8 cellular contexts compared by ENCODE assay signal in the genomic region with DNA sequence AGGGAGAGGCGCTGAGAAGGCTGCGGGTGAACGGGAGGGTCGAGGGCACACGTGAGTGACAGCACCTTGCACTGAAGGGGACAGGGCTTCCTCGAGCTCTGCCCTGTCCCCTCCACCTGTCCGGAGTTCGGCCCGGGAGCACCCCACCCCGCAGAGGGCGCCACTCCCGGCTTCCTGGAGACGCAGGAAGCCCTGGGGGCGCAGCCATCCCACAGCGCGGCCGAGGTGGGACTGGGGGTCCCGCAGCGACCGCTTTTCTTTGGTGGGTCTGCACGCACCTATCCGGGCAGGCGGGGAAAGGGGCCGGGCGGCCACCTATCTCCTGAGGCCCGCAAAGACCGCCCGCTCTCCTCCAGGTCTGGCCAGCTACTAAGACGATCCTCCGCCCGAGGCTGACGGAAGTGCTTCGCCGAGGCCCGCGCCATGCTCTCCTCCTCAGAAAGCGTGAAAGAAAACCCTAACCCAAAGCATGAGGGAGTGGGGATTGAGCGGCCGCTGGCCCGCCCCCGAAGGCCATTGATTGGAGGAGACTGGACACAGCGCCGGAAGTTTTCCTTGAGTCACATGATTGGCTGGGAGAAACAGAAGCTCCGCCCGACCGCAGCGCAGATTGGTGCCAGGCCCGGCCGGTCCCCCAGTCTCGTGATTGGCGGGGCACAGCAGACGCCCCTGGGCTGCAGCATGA. TPM values are rescaled to one million over a fixed set of nuclear protein-coding genes. Genes with fewer than 3 reads are reported as not detected.
DNase-seq lines count a peak whose midpoint lies in the region; ATAC-seq, FAIRE-seq and TF ChIP-seq lines count a peak whose summit lies in the region.

No MANE protein-coding gene starts in this region.

- H3K4me2 ChIP-seq in BLaER1 (peak overlapping the region; percentile 97), HepG2 (ENCODE audit: low read depth, low read length) (peak overlapping the region; percentile 99)

- WGBS in HepG2 (ENCODE audit: low lambda C conversion rate), result 2% methylated on average over 38 of the region's 52 CpGs

- peak; percentile 84 for TF ChIP-seq RAD21 in HepG2 (CRISPR knock-in tag; IDR thresholded peaks at IDR 0.05)

- TF ChIP-seq EP300 in HepG2 (IDR thresholded peaks at IDR 0.05; ENCODE audit: low read depth in 2 of 2, low read length in 2 of 2) (0 out of 4 replicates have a peak, but pooled peaks of 1 of the 2 experiments have one; percentile 4), HepG2 (CRISPR knock-in tag; IDR thresholded peaks at IDR 0.05; ENCODE audit: borderline replicate concordance) (no peak)

- TF ChIP-seq CTCF in HepG2 (CRISPR knock-in tag; IDR thresholded peaks at IDR 0.05), result peak; percentile 73

- intact Hi-C loops in HepG2 (cut with micrococcal nuclease; ENCODE audit: unreplicated experiment), result loop anchor here (2.0 to 5.0 kb wide), 3 partner anchors 56 to 90 kb away; a partner anchor contains a TSS

- H3K9me3 ChIP-seq in BLaER1 (no peaks in the 10 kb centered on the region), HepG2 (ENCODE audit: low read length) (no peaks in the 10 kb centered on the region)

- peaks cover 39% of the 10 kb centered on the region for H3K4me1 ChIP-seq in BLaER1
- peaks cover 24% of the 10 kb centered on the region for H3K4me1 ChIP-seq in HepG2 (ENCODE audit: insufficient read depth, low read length)

- ATAC-seq in HG03457 (IDR thresholded peaks at IDR 0.05; ENCODE audit: unreplicated experiment) (peak; percentile 90), HepG2 (peak; percentile 91)

- BruUV-seq in HepG2 (replicated peaks; lab: Mats Ljungman, UMichigan), result TSS peak; percentile 73

- H3K36me3 ChIP-seq in BLaER1 (peaks cover 59% of the 10 kb centered on the region), HepG2 (replicated peaks in 1 of 2; ENCODE audit: control insufficient read depth in 1 of 2, insufficient read depth in 2 of 2, low read length in 2 of 2) (peaks cover 2 to 25% of the 10 kb centered on the region in 2 experiments; a peak in 2 of 5 replicates)

- CTCF ChIA-PET in HepG2 (lab: Yijun Ruan, JAX; ENCODE audit: low intra/inter-chr PET ratio, low total read pairs), result interaction anchor here (0.6 to 1.4 kb wide), 2 partner anchors 73 to 89 kb away, joined by 3 to 4 read pairs; a partner anchor contains a TSS

- peaks cover 15% of the 10 kb centered on the region for H3K79me2 ChIP-seq in HepG2 (ENCODE audit: insufficient read depth, low read length)

- in situ Hi-C loops in HepG2 (cut with HindIII; ENCODE audit: extremely low pct_ligation_motif_present, low pct_unique_long_range_greater_than_20kb), result no loop called here

- peak; percentile 92 to 95 for TF ChIP-seq POLR2A in HepG2 (IDR thresholded peaks at IDR 0.05; ENCODE audit: insufficient read depth in 1 of 2, low read depth in 2 of 2, low read length in 2 of 2)

- H4K20me1 ChIP-seq in BLaER1, result peaks cover 16% of the 10 kb centered on the region
- H4K20me1 ChIP-seq in HepG2 (ENCODE audit: insufficient read depth, low read length), result no peaks in the 10 kb centered on the region

- no peaks in the 10 kb centered on the region for H3K27me3 ChIP-seq in BLaER1
- no peaks in the 10 kb centered on the region; a peak in 1 of 5 replicates for H3K27me3 ChIP-seq in HepG2 (ENCODE audit: control insufficient read depth in 1 of 2, insufficient read depth in 2 of 2, low read length in 2 of 2)

- H3K9ac ChIP-seq in BLaER1, result peak overlapping the region; percentile 93
- peak overlapping the region; percentile 78 for H3K9ac ChIP-seq in HepG2 (ENCODE audit: insufficient read depth, low read depth, low read length)

- FAIRE-seq in GM19239 (lab: Jason Lieb, UNC) (peak; percentile 97), HepG2 (lab: Jason Lieb, UNC) (peak; percentile 97)

- no peak overlapping the region for H2AFZ ChIP-seq in HepG2 (ENCODE audit: low read length)

- POLR2A ChIA-PET in HepG2 (lab: Yijun Ruan, JAX), result interaction anchor here (0.6 to 3.6 kb wide), 61 partner anchors 9 to 1290 kb away, joined by 3 to 96 read pairs (median 5); a partner anchor contains a TSS

- H3K4me3 ChIP-seq in BLaER1 (peak overlapping the region; percentile 81), HepG2 (replicated peaks in 1 of 3; ENCODE audit: insufficient read depth in 1 of 3, low read depth in 2 of 3, low read length in 3 of 3) (peak overlapping the region; percentile 80 to 94 (median 85))

- peak overlapping the region; percentile 96 for H3K27ac ChIP-seq in BLaER1
- peak overlapping the region; percentile 78 for H3K27ac ChIP-seq in HepG2 (ENCODE audit: extremely low read length, insufficient read depth, low read length)

- DNase-seq in GM19239 (ENCODE audit: insufficient read length, low spot score) (peak; percentile 93), NCI-H526 (lab: John Stamatoyannopoulos, UW) (peak; percentile 91 to 97), dermis blood vessel endothelial cell (peak; percentile 98), HepG2 (ENCODE audit: low spot score) (peak; percentile 98)
- DNase-seq in activated CD4-positive, alpha-beta T cell treated with anti-CD3 and anti-CD28 coated beads, Interleukin-2, amount 50 U/mL, for 1 hour, result peak; percentile 94
- peak; percentile 95 for DNase-seq in stimulated activated CD4-positive, alpha-beta T cell treated with anti-CD3 and anti-CD28 coated beads, Interleukin-4, amount 100 ng/mL, for 1 hour

TF ChIP-seq in HepG2, 621 proteins besides CTCF, POLR2A, EP300 and RAD21 (continues in another document):
- no peak for TF ChIP-seq CBX2 (IDR thresholded peaks at IDR 0.05; ENCODE audit: low read depth, low read length)
- peak; percentile 30; the same call in 1 of the 2 replicates for TF ChIP-seq CBX2 (CRISPR knock-in tag; IDR thresholded peaks at IDR 0.05; ENCODE audit: low read depth)
- TF ChIP-seq ZNF563 (CRISPR knock-in tag; IDR thresholded peaks at IDR 0.05), result peak; percentile 76; the same call in 1 of the 2 replicates
- TF ChIP-seq ZNF232 (CRISPR knock-in tag; IDR thresholded peaks at IDR 0.05; ENCODE audit: borderline replicate concordance), result peak; percentile 89; the same call in 1 of the 2 replicates

RNA-seq across cellular contexts. Expression of a gene that starts 34.4 kb away (rescaled TPM):
- total RNA-seq in dermis blood vessel endothelial cell (40.2 and 50.5 TPM in 2 replicates), HepG2 (2016; rRNA removed; fragmentation: Illumina TruSeq; extraction: Trizol) (76.9 and 92.4 TPM in 2 replicates)
- 16.1 and 17.3 TPM in 2 replicates for total RNA-seq in HepG2 (2016; cell fraction: cytosol; rRNA removed; fragmentation: Illumina TruSeq; extraction: Trizol; ENCODE audit: low read depth)
- total RNA-seq in HepG2 (2016; cell fraction: insoluble cytoplasmic fraction; rRNA removed; fragmentation: Illumina TruSeq; extraction: Trizol), result 76.3 and 93.5 TPM in 2 replicates
- total RNA-seq in HepG2 (2016; cell fraction: membrane; rRNA removed; fragmentation: Illumina TruSeq; extraction: Trizol), result 22.7 and 23.6 TPM in 2 replicates
- total RNA-seq in HepG2 (2016; cell fraction: nucleus; rRNA removed; fragmentation: Illumina TruSeq; extraction: Trizol), result 54.0 and 63.3 TPM in 2 replicates
- polyA plus RNA-seq in HepG2 (2011; rRNA removed), result 41.4 and 43.9 TPM in 2 replicates
- polyA plus RNA-seq in HepG2 (2011; cell fraction: cytosol; rRNA removed), result 42.7 and 50.0 TPM in 2 replicates
- polyA plus RNA-seq in HepG2 (2011; cell fraction: nucleus; rRNA removed), result 26.1 and 32.0 TPM in 2 replicates
- polyA plus RNA-seq in HepG2 (2012), result 34.4 and 41.8 TPM in 2 replicates
- polyA plus RNA-seq in HepG2 (2016; cell fraction: cytosol; fragmentation: Illumina TruSeq; extraction: Trizol; ENCODE audit: low read depth), result 4.2 and 4.8 TPM in 2 replicates
- 86.5 and 94.7 TPM in 2 replicates for polyA plus RNA-seq in HepG2 (2016; cell fraction: insoluble cytoplasmic fraction; fragmentation: Illumina TruSeq; extraction: Trizol; ENCODE audit: low read depth)
- polyA plus RNA-seq in HepG2 (2016; cell fraction: membrane; fragmentation: Illumina TruSeq; extraction: Trizol; ENCODE audit: low read depth), result 10.6 and 11.5 TPM in 2 replicates
- polyA plus RNA-seq in HepG2 (2016; cell fraction: nucleus; fragmentation: Illumina TruSeq; extraction: Trizol; ENCODE audit: insufficient read depth, low read depth), result 62.8 and 66.6 TPM in 2 replicates
- 57.7 and 87.7 TPM in 2 replicates for polyA minus RNA-seq in HepG2 (2011; rRNA and poly(A)+ RNA removed; ENCODE audit: low replicate concordance)
- polyA minus RNA-seq in HepG2 (2011; cell fraction: cytosol; rRNA and poly(A)+ RNA removed), result 42.7 and 56.5 TPM in 2 replicates
- 57.8 and 68.4 TPM in 2 replicates for polyA minus RNA-seq in HepG2 (2011; cell fraction: nucleus; rRNA and poly(A)+ RNA removed)

RNA-seq across cellular contexts. Expression of a gene that starts 57.8 kb away (rescaled TPM):
- total RNA-seq in dermis blood vessel endothelial cell (52.4 and 61.2 TPM in 2 replicates), HepG2 (2016; rRNA removed; fragmentation: Illumina TruSeq; extraction: Trizol) (17.8 and 24.9 TPM in 2 replicates)
- 3.6 TPM in 2 replicates for total RNA-seq in HepG2 (2016; cell fraction: cytosol; rRNA removed; fragmentation: Illumina TruSeq; extraction: Trizol; ENCODE audit: low read depth)
- total RNA-seq in HepG2 (2016; cell fraction: insoluble cytoplasmic fraction; rRNA removed; fragmentation: Illumina TruSeq; extraction: Trizol), result 15.8 and 25.9 TPM in 2 replicates
- total RNA-seq in HepG2 (2016; cell fraction: membrane; rRNA removed; fragmentation: Illumina TruSeq; extraction: Trizol), result 14.6 and 18.9 TPM in 2 replicates
- total RNA-seq in HepG2 (2016; cell fraction: nucleus; rRNA removed; fragmentation: Illumina TruSeq; extraction: Trizol), result 15.0 and 18.9 TPM in 2 replicates
- 16.3 and 17.0 TPM in 2 replicates for polyA plus RNA-seq in HepG2 (2011; rRNA removed)
- 10.9 and 15.5 TPM in 2 replicates for polyA plus RNA-seq in HepG2 (2011; cell fraction: cytosol; rRNA removed)
- 14.6 and 16.7 TPM in 2 replicates for polyA plus RNA-seq in HepG2 (2011; cell fraction: nucleus; rRNA removed)
- polyA plus RNA-seq in HepG2 (2012), result 13.3 and 16.9 TPM in 2 replicates
- polyA plus RNA-seq in HepG2 (2016; cell fraction: cytosol; fragmentation: Illumina TruSeq; extraction: Trizol; ENCODE audit: low read depth), result 2.3 and 2.9 TPM in 2 replicates
- 20.4 and 21.6 TPM in 2 replicates for polyA plus RNA-seq in HepG2 (2016; cell fraction: insoluble cytoplasmic fraction; fragmentation: Illumina TruSeq; extraction: Trizol; ENCODE audit: low read depth)
- polyA plus RNA-seq in HepG2 (2016; cell fraction: membrane; fragmentation: Illumina TruSeq; extraction: Trizol; ENCODE audit: low read depth), result 11.6 and 11.9 TPM in 2 replicates
- polyA plus RNA-seq in HepG2 (2016; cell fraction: nucleus; fragmentation: Illumina TruSeq; extraction: Trizol; ENCODE audit: insufficient read depth, low read depth), result 22.8 and 26.4 TPM in 2 replicates
- polyA minus RNA-seq in HepG2 (2011; rRNA and poly(A)+ RNA removed; ENCODE audit: low replicate concordance), result 49.4 and 94.6 TPM in 2 replicates
- 25.8 and 27.6 TPM in 2 replicates for polyA minus RNA-seq in HepG2 (2011; cell fraction: cytosol; rRNA and poly(A)+ RNA removed)
- 22.4 and 31.0 TPM in 2 replicates for polyA minus RNA-seq in HepG2 (2011; cell fraction: nucleus; rRNA and poly(A)+ RNA removed)

Comparison
In these comparisons a context has a peak if more than half of its experiments do, and no peak if none do; other contexts are left out.
1. Peak in every context shown above with its lines: DNase-seq, ATAC-seq, H3K4me3 ChIP-seq and H3K27ac ChIP-seq.